ENCODE assay signal across 8 cellular contexts in the genomic region with DNA sequence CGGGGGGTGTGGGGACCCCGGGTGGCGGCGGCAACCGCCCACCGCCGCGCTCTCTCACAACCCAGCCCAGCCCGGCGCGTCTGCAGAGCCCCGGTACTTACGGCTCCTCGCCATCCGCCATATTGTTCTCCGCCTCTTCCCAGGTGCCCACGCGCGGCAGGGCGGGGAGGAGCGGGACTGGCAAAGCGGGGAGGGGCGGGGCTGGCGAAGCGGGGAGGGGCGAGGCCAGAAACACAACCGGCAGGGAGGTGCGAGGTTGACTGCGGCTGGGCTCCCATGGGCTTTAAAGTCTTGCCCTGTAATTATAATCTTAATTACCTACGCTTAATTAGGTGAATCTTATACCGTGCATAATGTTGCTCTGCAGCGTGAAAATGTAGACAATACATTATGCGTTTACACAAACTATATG. TPM values are rescaled to one million over a fixed set of nuclear protein-coding genes. Genes with fewer than 3 reads are reported as not detected.
A peak's percentile ranks its signal among the peaks of the same experiment; 100 is the strongest.
DNase-seq lines count a peak whose midpoint lies in the region; ATAC-seq and TF ChIP-seq lines count a peak whose summit lies in the region.

Gene UBA3 (minus strand): TSS at position 133 of the 412 bp plus-strand sequence. CDS start 12 bp downstream, at position 121.

- H3K79me2 ChIP-seq in fibroblast of lung (ENCODE audit: control insufficient read depth, insufficient read depth, low read length) = peaks cover 33% of the 10 kb centered on the region

- peak within 1 kb of the TSS; percentile 89 for H3K4me3 Mint-ChIP-seq in activated T-helper 1 cell treated with anti-CD3 and anti-CD28 coated beads, Interleukin-12 subunit alpha, Interleukin-12 subunit beta, Interleukin-2, Interleukin-4 antibody, amounts not matched to agents 30 ng/mL and 10 ng/mL and 1 ng/mL, durations not matched to agents 14 hours and 24 hours and 36 hours
- peak within 1 kb of the TSS; percentile 81 to 93 (median 91) for H3K4me3 Mint-ChIP-seq in naive thymus-derived CD4-positive, alpha-beta T cell
- H3K4me3 Mint-ChIP-seq in stimulated activated memory B cell treated with anti-CD40 and anti-IgM and Interleukin-4, amounts not matched to agents 10 μg/mL and 1 μg/mL and 100 μg/mL, for 72 hours = peak within 1 kb of the TSS; percentile 80

- no peaks in the 10 kb centered on the region for H3K9me3 Mint-ChIP-seq in activated T-helper 1 cell treated with anti-CD3 and anti-CD28 coated beads, Interleukin-12 subunit alpha, Interleukin-12 subunit beta, Interleukin-2, Interleukin-4 antibody, amounts not matched to agents 30 ng/mL and 10 ng/mL and 1 ng/mL, durations not matched to agents 14 hours and 24 hours and 36 hours
- peaks cover 0 to 2% (median 0%) of the 10 kb centered on the region in 11 donors for H3K9me3 Mint-ChIP-seq in naive thymus-derived CD4-positive, alpha-beta T cell
- no peaks in the 10 kb centered on the region for H3K9me3 Mint-ChIP-seq in stimulated activated memory B cell treated with anti-CD40 and anti-IgM and Interleukin-4, amounts not matched to agents 10 μg/mL and 1 μg/mL and 100 μg/mL, for 72 hours

- peak; percentile 32 for DNase-seq in DMS153 (lab: John Stamatoyannopoulos, UW)
- DNase-seq in KG1 (lab: John Stamatoyannopoulos, UW) = peak; percentile 27
- peak; percentile 89 for DNase-seq in RKO (ENCODE audit: low spot score)
- DNase-seq in activated T-helper 1 cell treated with anti-CD3 and anti-CD28 coated beads, Interleukin-12 subunit alpha, Interleukin-12 subunit beta, Interleukin-2, Interleukin-4 antibody, amounts not matched to agents 30 ng/mL and 10 ng/mL and 1 ng/mL, durations not matched to agents 14 hours and 24 hours and 36 hours (ENCODE audit: low spot score) = peak; percentile 85
- peak; percentile 80 to 83 for DNase-seq in fibroblast of lung (ENCODE audit: low read depth in 2 of 2)
- DNase-seq in naive thymus-derived CD4-positive, alpha-beta T cell = peak; percentile 76 to 91 (median 86)

- intact Hi-C loops in activated T-helper 1 cell treated with anti-CD3 and anti-CD28 coated beads, Interleukin-12 subunit alpha, Interleukin-12 subunit beta, Interleukin-2, Interleukin-4 antibody, amounts not matched to agents 30 ng/mL and 10 ng/mL and 1 ng/mL, durations not matched to agents 14 hours and 24 hours and 36 hours (cut with micrococcal nuclease) = loop anchor here (1.0 to 10.0 kb wide), 5 partner anchors 15 to 2005 kb away; partner anchors contain the start of gene EOGT
- intact Hi-C loops in naive thymus-derived CD4-positive, alpha-beta T cell (cut with micrococcal nuclease) = loop anchor here (1.0 to 10.0 kb wide), 6 partner anchors 10 to 1985 kb away; partner anchors contain the start of genes TMF1 (in 2 of the 2) and SUCLG2 (in 1 of the 2)

- H3K9ac ChIP-seq in fibroblast of lung (ENCODE audit: insufficient read depth, low read length) = peak within 1 kb of the TSS; percentile 72

- no peak for TF ChIP-seq CTCF in fibroblast of lung (conservative IDR thresholded peaks at IDR 0.05 in 1 of 2, IDR thresholded peaks at IDR 0.05 in 1 of 2; ENCODE audit: low read depth in 1 of 2, low read length in 2 of 2)

- H3K27ac Mint-ChIP-seq in activated T-helper 1 cell treated with anti-CD3 and anti-CD28 coated beads, Interleukin-12 subunit alpha, Interleukin-12 subunit beta, Interleukin-2, Interleukin-4 antibody, amounts not matched to agents 30 ng/mL and 10 ng/mL and 1 ng/mL, durations not matched to agents 14 hours and 24 hours and 36 hours = peak within 1 kb of the TSS; percentile 94
- peak within 1 kb of the TSS; percentile 89 to 99 (median 97) for H3K27ac Mint-ChIP-seq in naive thymus-derived CD4-positive, alpha-beta T cell
- H3K27ac Mint-ChIP-seq in stimulated activated memory B cell treated with anti-CD40 and anti-IgM and Interleukin-4, amounts not matched to agents 10 μg/mL and 1 μg/mL and 100 μg/mL, for 72 hours = peak within 1 kb of the TSS; percentile 85

- POLR2A ChIA-PET in naive thymus-derived CD4-positive, alpha-beta T cell (lab: Charles Lee) = interaction anchor here (1.1 to 10.9 kb wide), 5 partner anchors 13 to 120 kb away, joined by 3 to 103 read pairs (median 5); partner anchors contain the start of genes EOGT and TMF1

- H3K4me1 ChIP-seq in fibroblast of lung (ENCODE audit: control insufficient read depth, extremely low read depth, insufficient read depth, low read length) = peaks cover 25% of the 10 kb centered on the region
- peaks cover 59 to 66% of the 10 kb centered on the region in 2 donors for H3K4me1 ChIP-seq in naive thymus-derived CD4-positive, alpha-beta T cell (ENCODE audit: control insufficient read depth in 2 of 2, insufficient read depth in 2 of 2, low read length in 2 of 2)

- peaks cover 70% of the 10 kb centered on the region for H3K4me1 Mint-ChIP-seq in activated T-helper 1 cell treated with anti-CD3 and anti-CD28 coated beads, Interleukin-12 subunit alpha, Interleukin-12 subunit beta, Interleukin-2, Interleukin-4 antibody, amounts not matched to agents 30 ng/mL and 10 ng/mL and 1 ng/mL, durations not matched to agents 14 hours and 24 hours and 36 hours (ENCODE audit: low read depth)
- peaks cover 55 to 77% (median 73%) of the 10 kb centered on the region in 7 donors for H3K4me1 Mint-ChIP-seq in naive thymus-derived CD4-positive, alpha-beta T cell
- peaks cover 69% of the 10 kb centered on the region for H3K4me1 Mint-ChIP-seq in stimulated activated memory B cell treated with anti-CD40 and anti-IgM and Interleukin-4, amounts not matched to agents 10 μg/mL and 1 μg/mL and 100 μg/mL, for 72 hours

- no peaks in the 10 kb centered on the region for H4K20me1 ChIP-seq in fibroblast of lung (ENCODE audit: control insufficient read depth, extremely low read depth, insufficient read depth, low read length)

- no peaks in the 10 kb centered on the region for H3K36me3 ChIP-seq in fibroblast of lung (ENCODE audit: control insufficient read depth, insufficient read depth, low read length)
- H3K36me3 ChIP-seq in naive thymus-derived CD4-positive, alpha-beta T cell (ENCODE audit: control insufficient read depth in 2 of 3, insufficient read depth in 3 of 3, low read length in 3 of 3) = peaks cover 0 to 5% (median 5%) of the 10 kb centered on the region in 3 experiments

- H3K36me3 Mint-ChIP-seq in activated T-helper 1 cell treated with anti-CD3 and anti-CD28 coated beads, Interleukin-12 subunit alpha, Interleukin-12 subunit beta, Interleukin-2, Interleukin-4 antibody, amounts not matched to agents 30 ng/mL and 10 ng/mL and 1 ng/mL, durations not matched to agents 14 hours and 24 hours and 36 hours (ENCODE audit: low read depth) = peaks cover 15% of the 10 kb centered on the region
- H3K36me3 Mint-ChIP-seq in naive thymus-derived CD4-positive, alpha-beta T cell = peaks cover 0 to 18% (median 0%) of the 10 kb centered on the region in 5 donors
- H3K36me3 Mint-ChIP-seq in stimulated activated memory B cell treated with anti-CD40 and anti-IgM and Interleukin-4, amounts not matched to agents 10 μg/mL and 1 μg/mL and 100 μg/mL, for 72 hours = peaks cover 5% of the 10 kb centered on the region

- peak within 1 kb of the TSS; percentile 82 for H3K4me2 ChIP-seq in fibroblast of lung (ENCODE audit: extremely low read depth, insufficient read depth, low read length)

- H3K27me3 Mint-ChIP-seq in activated T-helper 1 cell treated with anti-CD3 and anti-CD28 coated beads, Interleukin-12 subunit alpha, Interleukin-12 subunit beta, Interleukin-2, Interleukin-4 antibody, amounts not matched to agents 30 ng/mL and 10 ng/mL and 1 ng/mL, durations not matched to agents 14 hours and 24 hours and 36 hours (ENCODE audit: insufficient read depth) = no peaks in the 10 kb centered on the region
- no peaks in the 10 kb centered on the region for H3K27me3 Mint-ChIP-seq in naive thymus-derived CD4-positive, alpha-beta T cell
- H3K27me3 Mint-ChIP-seq in stimulated activated memory B cell treated with anti-CD40 and anti-IgM and Interleukin-4, amounts not matched to agents 10 μg/mL and 1 μg/mL and 100 μg/mL, for 72 hours = no peaks in the 10 kb centered on the region

- H3K9me3 ChIP-seq in fibroblast of lung (ENCODE audit: control insufficient read depth, insufficient read depth, low read depth, low read length) = no peaks in the 10 kb centered on the region
- no peaks in the 10 kb centered on the region for H3K9me3 ChIP-seq in naive thymus-derived CD4-positive, alpha-beta T cell (ENCODE audit: control insufficient read depth in 2 of 3, low read length in 3 of 3)

- CTCF ChIA-PET in naive thymus-derived CD4-positive, alpha-beta T cell (lab: Charles Lee) = interaction anchor here (1.0 kb wide), 1 partner anchor 9 kb away, joined by 3 read pairs; no protein-coding TSS in a partner anchor

- H3K27me3 ChIP-seq in fibroblast of lung (ENCODE audit: control insufficient read depth, insufficient read depth, low read length) = no peaks in the 10 kb centered on the region
- no peaks in the 10 kb centered on the region for H3K27me3 ChIP-seq in naive thymus-derived CD4-positive, alpha-beta T cell (ENCODE audit: control insufficient read depth in 2 of 2, insufficient read depth in 2 of 2, low read length in 2 of 2)

- H3K4me3 ChIP-seq in fibroblast of lung (replicated peaks in 1 of 4; ENCODE audit: control extremely low read depth in 1 of 4, insufficient read depth in 1 of 4, low read depth in 3 of 4, low read length in 4 of 4) = peak within 1 kb of the TSS; percentile 67 to 90 (median 76)
- H3K4me3 ChIP-seq in naive thymus-derived CD4-positive, alpha-beta T cell (ENCODE audit: low read length) = peak within 1 kb of the TSS; percentile 65

- peak within 1 kb of the TSS; percentile 54 for H3K27ac ChIP-seq in fibroblast of lung (ENCODE audit: insufficient read depth, low read length)
- H3K27ac ChIP-seq in naive thymus-derived CD4-positive, alpha-beta T cell (ENCODE audit: low read depth, low read length) = peak within 1 kb of the TSS; percentile 76

- no peak within 1 kb of the TSS for H2AFZ ChIP-seq in fibroblast of lung (ENCODE audit: low read length)

- peak; percentile 39 for ATAC-seq in GM21619 (IDR thresholded peaks at IDR 0.05; ENCODE audit: unreplicated experiment)
- peak; percentile 85 for ATAC-seq in naive thymus-derived CD4-positive, alpha-beta T cell
- ATAC-seq in stimulated activated memory B cell treated with anti-CD40 and anti-IgM and Interleukin-4, amounts not matched to agents 10 μg/mL and 1 μg/mL and 100 μg/mL, for 72 hours = peak; percentile 80

RNA-seq across cellular contexts. Expression of gene UBA3, which starts in this region (rescaled TPM):
- 113 and 117 TPM in 2 replicates for total RNA-seq in activated T-helper 1 cell treated with anti-CD3 and anti-CD28 coated beads, Interleukin-12 subunit alpha, Interleukin-12 subunit beta, Interleukin-2, Interleukin-4 antibody, amounts not matched to agents 30 ng/mL and 10 ng/mL and 1 ng/mL, durations not matched to agents 14 hours and 24 hours and 36 hours
- 70.4 and 93.3 TPM in 2 replicates for total RNA-seq in fibroblast of lung
- polyA plus RNA-seq in fibroblast of lung = 77.2 and 95.4 TPM in 2 replicates
- 53.2 and 62.6 TPM in 2 replicates for polyA plus RNA-seq in fibroblast of lung (2012)
- 13.2 and 18.0 TPM in 2 replicates for polyA minus RNA-seq in fibroblast of lung (ENCODE audit: low replicate concordance)
- total RNA-seq in naive thymus-derived CD4-positive, alpha-beta T cell = 100 to 1,000 TPM in 1 of 5 experiments, 10 to 100 TPM in 4; 51.1 to 120 (median 70.8) TPM
- 10 to 100 TPM; 36.6 to 44.8 TPM for polyA plus RNA-seq in naive thymus-derived CD4-positive, alpha-beta T cell

Comparison
In these comparisons a context has a peak if more than half of its experiments do, and no peak if none do; other contexts are left out.
1. Peak in every context shown above with its lines: DNase-seq, ATAC-seq, H3K4me3 ChIP-seq and H3K27ac ChIP-seq.
2. DNase-seq: peak in every context shown above with its lines; median percentile 89 in RKO; 86 in naive thymus-derived CD4-positive, alpha-beta T cell; 85 in activated T-helper 1 cell treated with anti-CD3 and anti-CD28 coated beads, Interleukin-12 subunit alpha, Interleukin-12 subunit beta, Interleukin-2, Interleukin-4 antibody, amounts not matched to agents 30 ng/mL and 10 ng/mL and 1 ng/mL, durations not matched to agents 14 hours and 24 hours and 36 hours; 82 in fibroblast of lung; 32 in DMS153; 27 in KG1.